ENCODE assay signal across 8 cellular contexts in genomic region chr5:134224905-134225779, GRCh38. TPM values are rescaled to one million over a fixed set of nuclear protein-coding genes. Genes with fewer than 3 reads are reported as not detected.
DNase-seq lines count a peak whose midpoint lies in the region; ATAC-seq and TF ChIP-seq lines count a peak whose summit lies in the region.

No MANE protein-coding gene starts in this region.

- no peaks in the 10 kb centered on the region for H3K9me3 ChIP-seq in right lobe of liver

- peak overlapping the region; percentile 99 to 100 (median 99) for H3K27ac ChIP-seq in right lobe of liver

- WGBS in right lobe of liver (ENCODE audit: insufficient coverage, low coverage, low lambda C conversion rate, missing lambda C conversion rate), result under 1% methylated on average over 7 of the region's 49 CpGs

- no peak for TF ChIP-seq POLR2A in right lobe of liver (IDR thresholded peaks at IDR 0.05)

- peaks cover 0 to 44% (median 12%) of the 10 kb centered on the region in 4 donors for H3K4me1 ChIP-seq in right lobe of liver

- peak; percentile 42 to 49 for DNase-seq in NCI-H2081 (lab: John Stamatoyannopoulos, UW)
- DNase-seq in NCI-H2081 treated with DMSO at 0.1 percent for 48 hours (lab: John Stamatoyannopoulos, UW), result no peak
- peak; percentile 16 for DNase-seq in NCI-H146 treated with DMSO at 0.1 percent for 48 hours (lab: John Stamatoyannopoulos, UW; ENCODE audit: unreplicated experiment)
- peak; percentile 36 to 49 for DNase-seq in activated CD4-positive, alpha-beta T cell treated with anti-CD3 and anti-CD28 coated beads, Interleukin-2, amount 50 U/mL, for 24 hours (ENCODE audit: low read depth in 1 of 2, low spot score in 1 of 2)
- peak; percentile 77 for DNase-seq in dermis blood vessel endothelial cell
- DNase-seq in right lobe of liver, result peak; percentile 66 to 79 (median 68)
- peak; percentile 48 to 55 for DNase-seq in stimulated activated CD4-positive, alpha-beta T cell treated with anti-CD3 and anti-CD28 coated beads, Interleukin-4, amount 100 ng/mL, for 4 hours

- TF ChIP-seq CTCF in right lobe of liver (IDR thresholded peaks at IDR 0.05), result peak in 3 of 4 donors; percentile 21 to 29 (median 26)

- H3K4me3 ChIP-seq in right lobe of liver, result peak overlapping the region; percentile 88 to 98 (median 98)

- intact Hi-C loops in right lobe of liver (cut with DNase I), result no loop called here

- ATAC-seq in HG02759 (IDR thresholded peaks at IDR 0.05; ENCODE audit: unreplicated experiment), result peak; percentile 37
- peak; percentile 26 to 47 (median 38) for ATAC-seq in right lobe of liver

- H3K27me3 ChIP-seq in right lobe of liver, result no peaks in the 10 kb centered on the region

- H3K36me3 ChIP-seq in right lobe of liver, result no peaks in the 10 kb centered on the region

RNA-seq across cellular contexts. Expression of gene PPP2CA, which starts 0.7 kb away (rescaled TPM):
- total RNA-seq in dermis blood vessel endothelial cell (106 and 132 TPM in 2 replicates), right lobe of liver (10 to 100 TPM; 50.8 to 80.5 (median 65.0) TPM)

RNA-seq across cellular contexts. Expression of gene SKP1, which starts 48.4 kb away (rescaled TPM):
- 172 and 393 TPM in 2 replicates for total RNA-seq in dermis blood vessel endothelial cell
- 100 to 1,000 TPM; 125 to 186 (median 149) TPM for total RNA-seq in right lobe of liver
